18 cellular contexts compared by ENCODE assay signal in the genomic region with DNA sequence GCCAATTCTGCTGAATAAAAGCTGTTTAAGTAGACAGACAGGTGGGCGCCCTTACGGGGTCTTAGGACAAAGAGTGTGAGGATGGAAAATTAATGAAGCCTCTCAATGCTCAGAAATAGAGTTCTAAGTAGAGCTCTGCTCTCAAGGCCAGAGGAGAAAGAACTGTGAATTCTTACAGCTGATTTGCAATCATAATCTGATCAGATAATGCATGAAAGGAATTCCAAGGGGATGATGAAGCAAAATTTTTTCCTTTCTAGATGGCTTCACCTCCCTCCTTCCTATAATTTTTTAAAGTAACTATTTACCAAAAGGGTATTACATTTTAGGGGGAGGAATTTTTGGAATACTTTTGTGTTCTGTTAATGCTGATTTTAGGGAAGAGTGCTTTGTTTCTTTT.
A peak's percentile ranks its signal among the peaks of the same experiment; 100 is the strongest.
DNase-seq lines count a peak whose midpoint lies in the region; FAIRE-seq and TF ChIP-seq lines count a peak whose summit lies in the region.
"Had no signal": no experiment of that assay in that cellular context is flagged by ENCODE, and none has a peak within 500 bp of the region (broad histone marks: within the 10 kb centered on the region; RNA-seq: fewer than 3 reads in every experiment).

No MANE protein-coding gene starts in this region.

- H2BK5ac ChIP-seq in mesendoderm (ENCODE audit: low read length): no peak overlapping the region

- H2AFZ ChIP-seq in astrocyte (ENCODE audit: low read depth, low read length): no peak overlapping the region

- H3K27ac ChIP-seq in astrocyte (ENCODE audit: low read depth, low read length) (no peak overlapping the region), mesendoderm (ENCODE audit: low read depth, low read length) (peak overlapping the region; percentile 44)
- H3K27ac ChIP-seq: A549, C4-2B had no signal

- H3K36me3 Mint-ChIP-seq in Caco-2 (ENCODE audit: insufficient read depth, unreplicated experiment): no peaks in the 10 kb centered on the region
- H3K36me3 Mint-ChIP-seq in astrocyte (ENCODE audit: low read depth, unreplicated experiment): no peaks in the 10 kb centered on the region

- H3K4me3 Mint-ChIP-seq in Caco-2 (ENCODE audit: unreplicated experiment): peak overlapping the region; percentile 8
- no peak overlapping the region for H3K4me3 Mint-ChIP-seq in astrocyte (ENCODE audit: unreplicated experiment)
- H3K4me3 Mint-ChIP-seq: CD4-positive, alpha-beta T cell had no signal

- H3K27ac Mint-ChIP-seq in Caco-2 (ENCODE audit: unreplicated experiment): peak overlapping the region; percentile 79
- no peak overlapping the region for H3K27ac Mint-ChIP-seq in astrocyte (ENCODE audit: unreplicated experiment)
- H3K27ac Mint-ChIP-seq: CD4-positive, alpha-beta T cell had no signal

- TF ChIP-seq CTCF in Caco-2 (IDR thresholded peaks at IDR 0.05; ENCODE audit: insufficient read depth in 1 of 2, low read depth in 1 of 2, low read length in 1 of 2, severe bottlenecking in 1 of 2, unreplicated experiment in 1 of 2) (no peak), astrocyte (IDR thresholded peaks at IDR 0.05; ENCODE audit: insufficient read depth, low read depth, low read length) (no peak)

- H3K79me1 ChIP-seq in mesendoderm (ENCODE audit: low read length): no peaks in the 10 kb centered on the region

- H3K27me3 Mint-ChIP-seq in Caco-2 (ENCODE audit: insufficient read depth, unreplicated experiment) (no peaks in the 10 kb centered on the region), astrocyte (ENCODE audit: low read depth, unreplicated experiment) (no peaks in the 10 kb centered on the region)
- H3K27me3 Mint-ChIP-seq: CD4-positive, alpha-beta T cell had no signal

- no peak overlapping the region for H3K4me3 ChIP-seq in Caco-2 (ENCODE audit: low read depth, low read length)
- H3K4me3 ChIP-seq in astrocyte (ENCODE audit: insufficient read depth, low read depth, low read length): no peak overlapping the region
- H3K4me3 ChIP-seq in mesendoderm (ENCODE audit: low read length): no peak overlapping the region
- H3K4me3 ChIP-seq: A549, HAP-1 had no signal

- no peak overlapping the region for H2BK120ac ChIP-seq in mesendoderm (ENCODE audit: low read depth, low read length)

- H4K5ac ChIP-seq in mesendoderm (ENCODE audit: low read length): no peak overlapping the region

- intact Hi-C loops in Caco-2 (cut with micrococcal nuclease; ENCODE audit: unreplicated experiment): no loop called here

- H3K4ac ChIP-seq in mesendoderm (ENCODE audit: low read depth, low read length): no peak overlapping the region

- H3K36me3 ChIP-seq in Caco-2 (ENCODE audit: control insufficient read depth, insufficient read depth, low read length) (no peaks in the 10 kb centered on the region), astrocyte (ENCODE audit: insufficient read depth, low read length) (no peaks in the 10 kb centered on the region), mesendoderm (ENCODE audit: control insufficient read depth, insufficient read depth, low read length) (no peaks in the 10 kb centered on the region)
- H3K36me3 ChIP-seq: HAP-1 had no signal

- H3K27me3 ChIP-seq in Caco-2 (replicated peaks; ENCODE audit: control insufficient read depth, insufficient read depth, low read length): no peaks in the 10 kb centered on the region
- H3K27me3 ChIP-seq in astrocyte (ENCODE audit: insufficient read depth, low read length): no peaks in the 10 kb centered on the region
- H3K27me3 ChIP-seq in mesendoderm (ENCODE audit: insufficient read depth, low read length, poor library complexity): no peaks in the 10 kb centered on the region

- POLR2A ChIA-PET in Caco-2 (lab: Charles Lee): no interaction called here

- FAIRE-seq in astrocyte (lab: Jason Lieb, UNC): no peak
- FAIRE-seq: A549, G401.6, GM12891, GM19239 had no signal

- BruUV-seq in Caco-2 (replicated peaks; lab: Mats Ljungman, UMichigan): no TSS peak

- DNase-seq in Caco-2 (peak in 1 of 2 experiments; percentile 15), HS-5 (ENCODE audit: low read depth) (peak; percentile 38), astrocyte (ENCODE audit: low read depth) (no peak), mesendoderm (peak; percentile 85), T-helper 2 cell (no peak), NCI-H2107 treated with DMSO at 0.1 percent for 48 hours (lab: John Stamatoyannopoulos, UW; ENCODE audit: unreplicated experiment) (no peak), NCI-H446 treated with DMSO at 0.1 percent for 48 hours (lab: John Stamatoyannopoulos, UW) (no peak)
- no peak for DNase-seq in stimulated activated CD4-positive, alpha-beta T cell treated with anti-CD3 and anti-CD28 coated beads, Interleukin-4, amount 100 ng/mL, for 24 hours
- DNase-seq: AML-193; CD4-positive, alpha-beta T cell; DMS53; DND-41 had no signal

- H3K79me2 ChIP-seq in astrocyte (ENCODE audit: insufficient read depth, low read length): no peaks in the 10 kb centered on the region
- no peaks in the 10 kb centered on the region for H3K79me2 ChIP-seq in mesendoderm (ENCODE audit: control insufficient read depth, insufficient read depth, low read length)

- H3K4me1 Mint-ChIP-seq in Caco-2 (ENCODE audit: low read depth, unreplicated experiment) (no peaks in the 10 kb centered on the region), astrocyte (ENCODE audit: low read depth, unreplicated experiment) (peaks cover 18% of the 10 kb centered on the region)

- no peak overlapping the region for H2BK15ac ChIP-seq in mesendoderm (replicated peaks; ENCODE audit: low read depth)

- no peaks in the 10 kb centered on the region for H3K9me3 Mint-ChIP-seq in Caco-2 (ENCODE audit: unreplicated experiment)
- peaks cover 2% of the 10 kb centered on the region for H3K9me3 Mint-ChIP-seq in astrocyte (ENCODE audit: unreplicated experiment)
- H3K9me3 Mint-ChIP-seq: CD4-positive, alpha-beta T cell had no signal

- H2AK5ac ChIP-seq in mesendoderm (ENCODE audit: low read length): no peak overlapping the region

- no peak overlapping the region for H4K8ac ChIP-seq in mesendoderm (ENCODE audit: low read depth, low read length)

- H3K9me3 ChIP-seq in Caco-2 (peaks cover 17% of the 10 kb centered on the region), astrocyte (ENCODE audit: insufficient read depth, low read depth, low read length) (no peaks in the 10 kb centered on the region)
- H3K9me3 ChIP-seq: A549, HAP-1 had no signal

- H3K9ac ChIP-seq in astrocyte (ENCODE audit: low read length) (no peak overlapping the region), mesendoderm (ENCODE audit: low read length) (no peak overlapping the region)

- H4K20me1 ChIP-seq in astrocyte (ENCODE audit: insufficient read depth, low read length): no peaks in the 10 kb centered on the region

- no CpG with 5 or more reads among the region's 2 CpGs for WGBS in mesendoderm (ENCODE audit: extremely low coverage, insufficient coverage, low lambda C conversion rate)

- peak overlapping the region; percentile 36 for H3K4me2 ChIP-seq in astrocyte (ENCODE audit: low read length)
- no peak overlapping the region for H3K4me2 ChIP-seq in mesendoderm (ENCODE audit: low read length)
- H3K4me2 ChIP-seq: A549 had no signal

- CTCF ChIA-PET in Caco-2 (lab: Charles Lee): no interaction called here

- H3K23ac ChIP-seq in mesendoderm (ENCODE audit: low read length): no peak overlapping the region

- peaks cover 38% of the 10 kb centered on the region for H3K4me1 ChIP-seq in Caco-2
- no peaks in the 10 kb centered on the region for H3K4me1 ChIP-seq in astrocyte (ENCODE audit: insufficient read depth, low read length)
- H3K4me1 ChIP-seq in mesendoderm (ENCODE audit: control insufficient read depth, low read depth, low read length): peaks cover 3% of the 10 kb centered on the region
- H3K4me1 ChIP-seq: A549 had no signal

- no peak overlapping the region for H3K56ac ChIP-seq in mesendoderm (ENCODE audit: low read length)

- H3K18ac ChIP-seq in mesendoderm (ENCODE audit: low read length): peak overlapping the region; percentile 75

Comparison
In these comparisons a context has a peak if more than half of its experiments do, and no peak if none do; other contexts are left out.
1. DNase-seq: peak in HS-5 (single experiment) and mesendoderm (single experiment); none in astrocyte (single experiment), T-helper 2 cell (0 of 5), NCI-H2107 treated with DMSO at 0.1 percent for 48 hours (single experiment), stimulated activated CD4-positive, alpha-beta T cell treated with anti-CD3 and anti-CD28 coated beads, Interleukin-4, amount 100 ng/mL, for 24 hours (single experiment) and NCI-H446 treated with DMSO at 0.1 percent for 48 hours (single experiment).